ENCODE assay signal across 23 cellular contexts in the genomic region with DNA sequence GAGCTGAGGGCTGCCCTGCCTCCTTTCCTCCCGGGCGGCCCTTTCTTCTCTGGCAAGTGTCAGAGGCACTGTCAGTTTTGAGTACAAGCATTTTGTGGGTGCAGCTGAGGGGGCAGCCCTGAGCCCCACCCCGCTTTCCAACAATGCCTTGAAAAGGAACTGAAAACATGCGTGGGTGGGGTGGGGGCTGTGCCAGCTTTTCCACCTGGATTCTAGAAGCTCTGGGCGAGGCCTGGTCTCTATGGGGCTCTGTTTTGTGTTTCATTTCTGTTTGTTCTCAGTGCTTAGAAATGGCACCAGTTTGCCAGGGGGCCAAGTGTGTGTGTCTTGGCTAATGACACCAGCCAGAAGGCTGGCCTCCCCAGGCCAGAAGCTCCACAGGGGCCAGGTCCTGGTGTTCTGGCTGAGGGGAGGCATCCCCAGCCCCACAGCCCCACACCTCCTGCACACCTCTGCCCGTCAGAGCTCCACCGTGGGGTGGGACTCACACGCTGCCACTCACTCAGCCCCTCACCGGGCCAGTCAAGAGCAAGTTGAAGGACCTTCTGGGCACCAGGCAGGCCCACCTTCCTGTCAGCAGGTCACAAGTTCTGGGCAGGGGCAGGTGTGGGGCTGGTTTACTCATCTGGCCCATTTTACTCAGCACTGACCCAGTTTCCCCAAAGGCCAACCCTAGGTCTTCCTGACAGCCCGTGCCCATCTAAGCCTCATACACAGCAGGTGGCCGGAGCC.
A peak's percentile ranks its signal among the peaks of the same experiment; 100 is the strongest.
DNase-seq lines count a peak whose midpoint lies in the region; ATAC-seq and TF ChIP-seq lines count a peak whose summit lies in the region.
"Had no signal": no experiment of that assay in that cellular context is flagged by ENCODE, and none has a peak within 500 bp of the region (broad histone marks: within the 10 kb centered on the region; RNA-seq: fewer than 3 reads in every experiment).

No MANE protein-coding gene starts in this region.

- peaks cover 8 to 13% of the 10 kb centered on the region in 2 donors for H3K4me1 ChIP-seq in ascending aorta
- H3K4me1 ChIP-seq in esophagus squamous epithelium = peaks cover 10 to 40% (median 15%) of the 10 kb centered on the region in 3 donors
- H3K4me1 ChIP-seq in transverse colon = peaks cover 0 to 14% (median 12%) of the 10 kb centered on the region in 4 donors

- H3K36me3 ChIP-seq in ascending aorta (no peaks in the 10 kb centered on the region), esophagus squamous epithelium (no peaks in the 10 kb centered on the region), transverse colon (no peaks in the 10 kb centered on the region)
- H3K36me3 ChIP-seq: brain microvascular endothelial cell, Peyer's patch, thyroid gland had no signal

- H3K27me3 ChIP-seq in ascending aorta (no peaks in the 10 kb centered on the region), esophagus squamous epithelium (no peaks in the 10 kb centered on the region), transverse colon (no peaks in the 10 kb centered on the region)
- H3K27me3 ChIP-seq: brain microvascular endothelial cell, Peyer's patch, thyroid gland had no signal

- intact Hi-C loops in ascending aorta (cut with DNase I) (no loop called here), esophagus squamous epithelium (cut with DNase I) (no loop called here), posterior vena cava (cut with DNase I) (no loop called here), transverse colon (cut with DNase I; ENCODE audit: low total_unique reads) (loop anchor here (10.0 kb wide), 1 partner anchor 123 kb away; no protein-coding TSS in a partner anchor)

- no peak for DNase-seq in ascending aorta (ENCODE audit: low spot score in 2 of 2)
- DNase-seq in esophagus squamous epithelium (lab: John Stamatoyannopoulos, UW) = no peak
- peak; percentile 65 for DNase-seq in posterior vena cava (ENCODE audit: low spot score)
- no peak for DNase-seq in transverse colon
- DNase-seq in UCSD-AML1 (lab: John Stamatoyannopoulos, UW; ENCODE audit: unreplicated experiment) = no peak
- DNase-seq in iPS-NIHi11 (ENCODE audit: low spot score) = no peak
- DNase-seq: activated CD4-positive, CD25-positive, alpha-beta regulatory T cell treated with anti-CD3 and anti-CD28 coated beads, Interleukin-2, amount 50 U/mL, for 72 hours; activated naive CD8-positive, alpha-beta T cell treated with anti-CD3 and anti-CD28 coated beads for 36 hours; AML-193; Caco-2; dermis blood vessel endothelial cell; NCI-H1048; NCI-H2029; NCI-H446; stimulated activated CD4-positive, alpha-beta T cell treated with anti-CD3 and anti-CD28 coated beads, Interleukin-4, amount 100 ng/mL, for 4 hours; T1000; thyroid gland had no signal

- peak overlapping the region; percentile 70 to 80 for H3K27ac ChIP-seq in ascending aorta
- peak overlapping the region in 3 of 4 donors; percentile 8 to 48 (median 8) for H3K27ac ChIP-seq in esophagus squamous epithelium
- peak overlapping the region; percentile 52 to 81 (median 74) for H3K27ac ChIP-seq in transverse colon
- H3K27ac ChIP-seq: brain microvascular endothelial cell, parathyroid adenoma, SK-N-MC, thyroid gland had no signal

- no peaks in the 10 kb centered on the region for H3K9me3 ChIP-seq in ascending aorta
- H3K9me3 ChIP-seq in esophagus squamous epithelium = no peaks in the 10 kb centered on the region
- no peaks in the 10 kb centered on the region for H3K9me3 ChIP-seq in transverse colon
- H3K9me3 ChIP-seq: Caco-2, Peyer's patch, thyroid gland had no signal

- in situ Hi-C loops in transverse colon (cut with MboI; ENCODE audit: low pct_ligation_motif_present in 1 of 4, low pct_unique_long_range_greater_than_20kb in 1 of 4, low sequenced_read_pairs in 3 of 4) = no loop called here

- no peak for TF ChIP-seq CTCF in ascending aorta (IDR thresholded peaks at IDR 0.05)
- TF ChIP-seq CTCF in esophagus squamous epithelium (IDR thresholded peaks at IDR 0.05) = no peak
- TF ChIP-seq CTCF in transverse colon (IDR thresholded peaks at IDR 0.05) = no peak

- 34 to 60% methylated on average over 5 to 8 of the region's 11 CpGs for WGBS in esophagus squamous epithelium, 2 donors
- WGBS in transverse colon (ENCODE audit: low coverage in 1 of 2), 2 donors = 78% methylated on average over 11 of the region's 11 CpGs; no CpG with 5 or more reads in 1 of the 2 donors

- ATAC-seq in HG02981 (IDR thresholded peaks at IDR 0.05; ENCODE audit: unreplicated experiment) = no peak
- ATAC-seq: left lobe of liver had no signal

- no peak for TF ChIP-seq POLR2A in esophagus squamous epithelium (IDR thresholded peaks at IDR 0.05)
- no peak for TF ChIP-seq POLR2A in transverse colon (IDR thresholded peaks at IDR 0.05)

- H3K4me3 ChIP-seq in ascending aorta = no peak overlapping the region
- no peak overlapping the region for H3K4me3 ChIP-seq in esophagus squamous epithelium
- H3K4me3 ChIP-seq in transverse colon = no peak overlapping the region
- H3K4me3 ChIP-seq: Peyer's patch, SK-N-MC, thyroid gland had no signal

- no peak for TF ChIP-seq EP300 in transverse colon (IDR thresholded peaks at IDR 0.05; ENCODE audit: low read depth)

Comparison
In these comparisons a context has a peak if more than half of its experiments do, and no peak if none do; other contexts are left out.
1. H3K27ac ChIP-seq: peak in every context shown above with its lines; median percentile 75 in ascending aorta; 74 in transverse colon; 8 in esophagus squamous epithelium.